Comparison of ENCODE assay signal across 1 cellular context in the genomic region with DNA sequence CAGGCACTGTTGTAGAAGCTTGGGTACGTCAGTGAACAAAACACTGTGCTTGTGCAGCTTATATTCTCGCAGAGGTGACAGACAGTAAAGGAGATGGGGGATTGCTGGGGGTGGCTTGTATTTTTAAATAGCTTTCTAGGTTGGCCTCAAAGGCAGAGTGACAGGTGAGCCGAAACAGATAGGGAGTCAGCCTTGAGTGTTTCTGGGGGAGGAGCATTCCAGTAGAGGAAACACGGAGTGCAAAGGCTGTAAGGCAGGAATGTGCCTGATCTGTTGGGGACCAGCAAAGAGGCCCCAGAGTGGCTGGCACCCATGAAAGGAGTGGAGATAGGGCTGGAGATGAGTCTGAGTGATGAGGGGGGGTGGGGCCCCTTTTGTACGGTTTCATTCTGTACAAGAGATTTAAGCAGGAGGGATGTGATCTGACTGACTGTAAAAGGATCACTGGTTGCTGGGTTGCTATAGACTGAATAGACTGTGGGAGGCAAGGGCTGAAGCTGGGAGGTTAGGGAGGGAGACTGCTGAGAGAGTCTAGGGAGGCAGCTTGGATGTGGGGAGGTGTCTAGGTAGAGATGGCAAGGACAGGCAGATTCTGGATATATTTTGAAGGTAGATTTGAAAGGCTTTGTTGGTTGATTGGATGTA.
TF ChIP-seq lines count a peak whose summit lies in the region.

No MANE protein-coding gene starts in this region.

TF ChIP-seq in IMR-90, 13 proteins besides CTCF, POLR2A, EP300 and RAD21:
- no peak for TF ChIP-seq BHLHE40 (IDR thresholded peaks at IDR 0.05; ENCODE audit: low read depth, low read length)
- no peak for TF ChIP-seq CHD1 (IDR thresholded peaks at IDR 0.05; ENCODE audit: low read depth, low read length)
- no peak for TF ChIP-seq RFX5 (IDR thresholded peaks at IDR 0.05; ENCODE audit: low read depth, low read length)
- TF ChIP-seq FOS (IDR thresholded peaks at IDR 0.05; ENCODE audit: low read depth, low read length): no peak
